In genomic region chr1:94094466-94095111, GRCh38 we compare ENCODE assay signal across 10 cellular contexts. TPM values are rescaled to one million over a fixed set of nuclear protein-coding genes. Genes with fewer than 3 reads are reported as not detected.
DNase-seq lines count a peak whose midpoint lies in the region; ATAC-seq, FAIRE-seq and TF ChIP-seq lines count a peak whose summit lies in the region.
"Had no signal": no experiment of that assay in that cellular context is flagged by ENCODE, and none has a peak within 500 bp of the region (broad histone marks: within the 10 kb centered on the region; RNA-seq: fewer than 3 reads in every experiment).

No MANE protein-coding gene starts in this region.

- no peaks in the 10 kb centered on the region for H3K79me2 ChIP-seq in endothelial cell of umbilical vein (ENCODE audit: control insufficient read depth, insufficient read depth, low read length)

- BruUV-seq in endothelial cell of umbilical vein (replicated peaks; lab: Mats Ljungman, UMichigan): no TSS peak

- no peaks in the 10 kb centered on the region for H3K9me1 ChIP-seq in endothelial cell of umbilical vein (replicated peaks; ENCODE audit: control insufficient read depth, extremely low read depth, insufficient read depth, low read length)

- H3K9me3 ChIP-seq in endothelial cell of umbilical vein (replicated peaks; ENCODE audit: control insufficient read depth, insufficient read depth, low read length) (no peaks in the 10 kb centered on the region), muscle layer of colon (ENCODE audit: low read length) (no peaks in the 10 kb centered on the region)

- no peaks in the 10 kb centered on the region for H3K27me3 ChIP-seq in endothelial cell of umbilical vein (ENCODE audit: control insufficient read depth in 2 of 2, insufficient read depth in 2 of 2, low read length in 2 of 2)
- H3K27me3 ChIP-seq in muscle layer of colon (ENCODE audit: control insufficient read depth in 1 of 2, insufficient read depth in 2 of 2, low read length in 2 of 2): peaks cover 0 to 3% of the 10 kb centered on the region in 2 donors

- no peak for ATAC-seq in GM18870 (IDR thresholded peaks at IDR 0.05; ENCODE audit: unreplicated experiment)

- peaks cover 56% of the 10 kb centered on the region for H3K4me1 ChIP-seq in endothelial cell of umbilical vein (ENCODE audit: control insufficient read depth, extremely low read depth, insufficient read depth, low read length)
- peaks cover 36% of the 10 kb centered on the region for H3K4me1 ChIP-seq in muscle layer of colon (ENCODE audit: insufficient read depth, low read length)

- dilution Hi-C loops in endothelial cell of umbilical vein (cut with MboI; ENCODE audit: extremely low pct_ligation_motif_present, low sequenced_read_pairs): no loop called here

- peak; percentile 39 for TF ChIP-seq POLR2A in endothelial cell of umbilical vein (IDR thresholded peaks at IDR 0.05; ENCODE audit: low read depth, low read length)

- H2AFZ ChIP-seq in endothelial cell of umbilical vein (ENCODE audit: low read depth, low read length): peak overlapping the region; percentile 5

- TF ChIP-seq CTCF in endothelial cell of umbilical vein (IDR thresholded peaks at IDR 0.05; ENCODE audit: extremely low read depth in 1 of 2, insufficient read depth in 1 of 2, low read depth in 1 of 2, low read length in 2 of 2): no peak

- H3K27ac ChIP-seq in endothelial cell of umbilical vein (ENCODE audit: insufficient read depth, low read depth, low read length) (peak overlapping the region; percentile 91), muscle layer of colon (ENCODE audit: low read depth, low read length) (peak overlapping the region; percentile 76)
- H3K27ac ChIP-seq: 22Rv1 had no signal

- H3K4me3 ChIP-seq in endothelial cell of umbilical vein (replicated peaks in 1 of 3; ENCODE audit: insufficient read depth in 1 of 3, low read depth in 1 of 3, low read length in 3 of 3) (no peak overlapping the region), muscle layer of colon (ENCODE audit: low read depth in 1 of 2, low read length in 2 of 2) (peak overlapping the region; percentile 6 to 8)

- POLR2A ChIA-PET in endothelial cell of umbilical vein (lab: Charles Lee): interaction anchor here (1.2 kb wide), 1 partner anchor 25 kb away, joined by 15 read pairs; no protein-coding TSS in a partner anchor

- CTCF ChIA-PET in endothelial cell of umbilical vein (lab: Charles Lee): interaction anchor here (0.7 to 4.0 kb wide), 18 partner anchors 13 to 241 kb away, joined by 3 to 38 read pairs (median 5); no protein-coding TSS in a partner anchor

- FAIRE-seq in endothelial cell of umbilical vein (lab: Jason Lieb, UNC) (peak; percentile 84), RCC 7860 (lab: Jason Lieb, UNC) (no peak)

- intact Hi-C loops in endothelial cell of umbilical vein (cut with micrococcal nuclease): loop anchor here (1.0 kb wide), 2 partner anchors 48 to 231 kb away; no protein-coding TSS in a partner anchor

- H3K4me2 ChIP-seq in endothelial cell of umbilical vein (ENCODE audit: insufficient read depth, low read length): peak overlapping the region; percentile 30

- no peaks in the 10 kb centered on the region for H4K20me1 ChIP-seq in endothelial cell of umbilical vein (replicated peaks; ENCODE audit: control insufficient read depth, extremely low read depth, insufficient read depth, low read length)

- DNase-seq in NOMO-1 treated with DMSO at 0.1 percent for 48 hours (lab: John Stamatoyannopoulos, UW; ENCODE audit: unreplicated experiment) (peak; percentile 22), NOMO-1 (lab: John Stamatoyannopoulos, UW; ENCODE audit: unreplicated experiment in 2 of 2) (no peak), endothelial cell of umbilical vein (ENCODE audit: low read depth, low spot score) (peak; percentile 96), ureter (ENCODE audit: low spot score) (peak; percentile 81), RCC 7860 (ENCODE audit: low spot score) (no peak), RPMI8226 (no peak)
- DNase-seq: activated naive CD4-positive, alpha-beta T cell treated with anti-CD3 and anti-CD28 coated beads, Interleukin-2, amount 50 U/mL, for 16 hours had no signal

- H3K36me3 ChIP-seq in endothelial cell of umbilical vein (ENCODE audit: control insufficient read depth in 2 of 2, extremely low read depth in 1 of 2, insufficient read depth in 2 of 2, low read length in 2 of 2) (no peaks in the 10 kb centered on the region), muscle layer of colon (ENCODE audit: insufficient read depth, low read length) (no peaks in the 10 kb centered on the region)

- H3K9ac ChIP-seq in endothelial cell of umbilical vein (replicated peaks; ENCODE audit: extremely low read depth, insufficient read depth, low read length) (peak overlapping the region; percentile 74), muscle layer of colon (ENCODE audit: low read length) (no peak overlapping the region)

TF ChIP-seq in endothelial cell of umbilical vein, 7 proteins besides CTCF, POLR2A, EP300 and RAD21:
- TF ChIP-seq EZH2 (IDR thresholded peaks at IDR 0.05; ENCODE audit: borderline replicate concordance, low read depth, low read length, severe bottlenecking) (no peak), GATA2 (IDR thresholded peaks at IDR 0.05; ENCODE audit: insufficient read depth, insufficient read length, low read depth, low read length) (peak; percentile 33), MYC (IDR thresholded peaks at IDR 0.05; ENCODE audit: low read depth, low read length) (no peak), POLR2AphosphoS5 (IDR thresholded peaks at IDR 0.05; ENCODE audit: insufficient read depth, low read depth, low read length) (peak; percentile 34), FOS (IDR thresholded peaks at IDR 0.05; ENCODE audit: borderline replicate concordance, insufficient read depth, low read length) (no peak), JUN (IDR thresholded peaks at IDR 0.05; ENCODE audit: borderline replicate concordance, insufficient read depth, insufficient read length, low read depth) (no peak), MAX (IDR thresholded peaks at IDR 0.05; ENCODE audit: insufficient read depth, insufficient read length) (no peak)
TF ChIP-seq in endothelial cell of umbilical vein: peak in this region for 2.

RNA-seq across cellular contexts. Expression of gene ABCA4, which starts 26.4 kb away (rescaled TPM):
- total RNA-seq in endothelial cell of umbilical vein (4.9 and 5.0 TPM in 2 replicates), ureter (1.8 TPM)
- 2.3 and 2.5 TPM in 2 replicates for polyA plus RNA-seq in endothelial cell of umbilical vein
- 1.1 TPM in 2 replicates for polyA plus RNA-seq in endothelial cell of umbilical vein (2011; cell fraction: cytosol; rRNA removed)
- 8.9 and 12.1 TPM in 2 replicates for polyA plus RNA-seq in endothelial cell of umbilical vein (2011; cell fraction: nucleus; rRNA removed)
- 2.0 and 5.2 TPM in 2 replicates for polyA plus RNA-seq in endothelial cell of umbilical vein (2012)
- polyA minus RNA-seq in endothelial cell of umbilical vein: 3.4 and 5.3 TPM in 2 replicates
- polyA minus RNA-seq in endothelial cell of umbilical vein (2011; cell fraction: cytosol; rRNA and poly(A)+ RNA removed): 3.3 TPM
- 9.0 and 9.1 TPM in 2 replicates for polyA minus RNA-seq in endothelial cell of umbilical vein (2011; cell fraction: nucleus; rRNA and poly(A)+ RNA removed)

Comparison
In these comparisons a context has a peak if more than half of its experiments do, and no peak if none do; other contexts are left out.
1. DNase-seq: peak in NOMO-1 treated with DMSO at 0.1 percent for 48 hours (single experiment), endothelial cell of umbilical vein (single experiment) and ureter (single experiment); none in NOMO-1 (0 of 2), RCC 7860 (single experiment) and RPMI8226 (single experiment).
2. H3K4me3 ChIP-seq: peak in muscle layer of colon (2 of 2); none in endothelial cell of umbilical vein (0 of 3).